ENCODE assay signal across 12 cellular contexts in genomic region chr6:165573671-165574070, GRCh38.
DNase-seq lines count a peak whose midpoint lies in the region; ATAC-seq and TF ChIP-seq lines count a peak whose summit lies in the region.
"Had no signal": no experiment of that assay in that cellular context is flagged by ENCODE, and none has a peak within 500 bp of the region (broad histone marks: within the 10 kb centered on the region; RNA-seq: fewer than 3 reads in every experiment).

No MANE protein-coding gene starts in this region.

- BruUV-seq in A673 (replicated peaks; lab: Mats Ljungman, UMichigan) (no TSS peak), PC-9 (replicated peaks; lab: Mats Ljungman, UMichigan) (no TSS peak)

- H3K9me3 Mint-ChIP-seq in activated CD8-positive, alpha-beta T cell treated with anti-CD3 and anti-CD28 coated beads, Interleukin-2, amount 10 ng/mL, durations not matched to agents 7 days and 5 days (ENCODE audit: insufficient read depth) = no peaks in the 10 kb centered on the region
- H3K9me3 Mint-ChIP-seq in naive thymus-derived CD8-positive, alpha-beta T cell = peaks cover 0 to under 1% (median 0%) of the 10 kb centered on the region in 9 donors
- H3K9me3 Mint-ChIP-seq in activated CD4-positive, alpha-beta memory T cell treated with anti-CD3 and anti-CD28 coated beads, Interleukin-2, amount 10 ng/mL, durations not matched to agents 7 days and 5 days = no peaks in the 10 kb centered on the region
- H3K9me3 Mint-ChIP-seq: activated T-cell treated with anti-CD3 and anti-CD28 coated beads, Interleukin-2, amount 50 U/mL, for 72 hours; naive B cell had no signal

- POLR2A ChIA-PET in A673 (lab: Charles Lee; ENCODE audit: low non-redundant PET) = no interaction called here
- POLR2A ChIA-PET in PC-9 (lab: Charles Lee; ENCODE audit: unreplicated experiment) = no interaction called here
- POLR2A ChIA-PET in activated CD8-positive, alpha-beta T cell treated with anti-CD3 and anti-CD28 coated beads, Interleukin-2, amount 10 ng/mL, durations not matched to agents 7 days and 5 days (lab: Charles Lee) = no interaction called here
- POLR2A ChIA-PET in naive thymus-derived CD8-positive, alpha-beta T cell (lab: Charles Lee) = no interaction called here
- POLR2A ChIA-PET in activated CD4-positive, alpha-beta memory T cell treated with anti-CD3 and anti-CD28 coated beads, Interleukin-2, amount 10 ng/mL, durations not matched to agents 7 days and 5 days (lab: Charles Lee) = no interaction called here

- no peaks in the 10 kb centered on the region for H3K36me3 ChIP-seq in A673 (ENCODE audit: insufficient read depth, low read length, poor library complexity, severe bottlenecking)
- no peaks in the 10 kb centered on the region for H3K36me3 ChIP-seq in PC-9 (ENCODE audit: low read depth)

- no peak overlapping the region for H3K27ac Mint-ChIP-seq in activated CD8-positive, alpha-beta T cell treated with anti-CD3 and anti-CD28 coated beads, Interleukin-2, amount 10 ng/mL, durations not matched to agents 7 days and 5 days
- peak overlapping the region in 1 of 10 donors; percentile 36 for H3K27ac Mint-ChIP-seq in naive thymus-derived CD8-positive, alpha-beta T cell
- H3K27ac Mint-ChIP-seq in activated CD4-positive, alpha-beta memory T cell treated with anti-CD3 and anti-CD28 coated beads, Interleukin-2, amount 10 ng/mL, durations not matched to agents 7 days and 5 days = no peak overlapping the region
- H3K27ac Mint-ChIP-seq: activated T-cell treated with anti-CD3 and anti-CD28 coated beads, Interleukin-2, amount 50 U/mL, for 72 hours; naive B cell had no signal

- ATAC-seq in omental fat pad (ENCODE audit: low FRiP score) = peak; percentile 49
- no peak for ATAC-seq in activated CD8-positive, alpha-beta T cell treated with anti-CD3 and anti-CD28 coated beads, Interleukin-2, amount 10 ng/mL, durations not matched to agents 7 days and 5 days
- ATAC-seq in naive thymus-derived CD8-positive, alpha-beta T cell = no peak
- ATAC-seq: activated T-cell treated with anti-CD3 and anti-CD28 coated beads, Interleukin-2, amount 50 U/mL, for 72 hours had no signal

- H3K27me3 ChIP-seq in A673 (replicated peaks; ENCODE audit: insufficient read depth, low read depth, low read length, poor library complexity) (no peaks in the 10 kb centered on the region), PC-9 (ENCODE audit: insufficient read depth, low read depth) (no peaks in the 10 kb centered on the region)

- H3K9me3 ChIP-seq in A673 (ENCODE audit: low read depth, low read length, poor library complexity, severe bottlenecking) = no peaks in the 10 kb centered on the region
- H3K9me3 ChIP-seq in PC-9 (ENCODE audit: insufficient read depth, low read depth) = peaks cover 8% of the 10 kb centered on the region; the same call in 1 of the 2 replicates

- no peaks in the 10 kb centered on the region for H3K4me1 ChIP-seq in A673 (ENCODE audit: insufficient read depth, low read length, poor library complexity, severe bottlenecking)
- peaks cover 34% of the 10 kb centered on the region for H3K4me1 ChIP-seq in PC-9 (replicated peaks; ENCODE audit: insufficient read depth)

- no peak overlapping the region for H3K4me3 ChIP-seq in A673 (ENCODE audit: low read depth, low read length, poor library complexity, severe bottlenecking)
- H3K4me3 ChIP-seq in PC-9 = no peak overlapping the region
- H3K4me3 ChIP-seq in fibroblast of villous mesenchyme (ENCODE audit: low read depth, low read length) = no peak overlapping the region

- H3K4me2 ChIP-seq in PC-9 = peak overlapping the region; percentile 69; the same call in 1 of the 2 replicates

- H3K27ac ChIP-seq in A673 (ENCODE audit: low read depth, low read length, poor library complexity, severe bottlenecking) = no peak overlapping the region
- peak overlapping the region; percentile 99 for H3K27ac ChIP-seq in PC-9

- H4K20me1 ChIP-seq in PC-9 (ENCODE audit: insufficient read depth) = no peaks in the 10 kb centered on the region

- H3K79me2 ChIP-seq in PC-9 (ENCODE audit: low read depth) = no peaks in the 10 kb centered on the region

- TF ChIP-seq CTCF in A673 (conservative IDR thresholded peaks at IDR 0.05; ENCODE audit: low read depth, low read length) (no peak), PC-9 (conservative IDR thresholded peaks at IDR 0.05) (no peak), fibroblast of villous mesenchyme (IDR thresholded peaks at IDR 0.05; ENCODE audit: insufficient read depth, low read depth, low read length) (no peak), omental fat pad (IDR thresholded peaks at IDR 0.05) (no peak)

- DNase-seq in A673 (ENCODE audit: low spot score) = peak; percentile 10
- no peak for DNase-seq in PC-9
- peak; percentile 67 for DNase-seq in fibroblast of villous mesenchyme (ENCODE audit: low read depth)
- DNase-seq in omental fat pad (ENCODE audit: low spot score) = no peak
- no peak for DNase-seq in stimulated activated CD4-positive, alpha-beta T cell treated with anti-CD3 and anti-CD28 coated beads, Interleukin-12 subunit alpha, Interleukin-12 subunit beta, amount 100 ng/mL, for 4 hours
- no peak for DNase-seq in activated CD8-positive, alpha-beta T cell treated with anti-CD3 and anti-CD28 coated beads, Interleukin-2, amount 10 ng/mL, durations not matched to agents 7 days and 5 days
- DNase-seq in naive thymus-derived CD8-positive, alpha-beta T cell = no peak
- DNase-seq in activated CD4-positive, alpha-beta memory T cell treated with anti-CD3 and anti-CD28 coated beads, Interleukin-2, amount 10 ng/mL, durations not matched to agents 7 days and 5 days = no peak
- DNase-seq: activated T-cell treated with anti-CD3 and anti-CD28 coated beads, Interleukin-2, amount 50 U/mL, for 72 hours; naive B cell; NCI-H146; T-helper 1 cell had no signal

- H3K9me2 ChIP-seq in PC-9 (ENCODE audit: insufficient read depth) = no peaks in the 10 kb centered on the region

- CTCF ChIA-PET in A673 (lab: Charles Lee) = no interaction called here
- CTCF ChIA-PET in PC-9 (lab: Charles Lee) = no interaction called here
- CTCF ChIA-PET in activated CD8-positive, alpha-beta T cell treated with anti-CD3 and anti-CD28 coated beads, Interleukin-2, amount 10 ng/mL, durations not matched to agents 7 days and 5 days (lab: Charles Lee) = no interaction called here
- CTCF ChIA-PET in activated CD4-positive, alpha-beta memory T cell treated with anti-CD3 and anti-CD28 coated beads, Interleukin-2, amount 10 ng/mL, durations not matched to agents 7 days and 5 days (lab: Charles Lee) = no interaction called here

- peaks cover 22% of the 10 kb centered on the region for H3F3A ChIP-seq in PC-9 (ENCODE audit: insufficient read depth, low read depth)

- no peak overlapping the region for H3K4me3 Mint-ChIP-seq in activated CD8-positive, alpha-beta T cell treated with anti-CD3 and anti-CD28 coated beads, Interleukin-2, amount 10 ng/mL, durations not matched to agents 7 days and 5 days
- H3K4me3 Mint-ChIP-seq in naive thymus-derived CD8-positive, alpha-beta T cell = no peak overlapping the region
- H3K4me3 Mint-ChIP-seq in activated CD4-positive, alpha-beta memory T cell treated with anti-CD3 and anti-CD28 coated beads, Interleukin-2, amount 10 ng/mL, durations not matched to agents 7 days and 5 days = no peak overlapping the region
- H3K4me3 Mint-ChIP-seq: activated T-cell treated with anti-CD3 and anti-CD28 coated beads, Interleukin-2, amount 50 U/mL, for 72 hours; naive B cell had no signal

- H2AFZ ChIP-seq in PC-9 = peak overlapping the region; percentile 45; the same call in 1 of the 2 replicates

- no peaks in the 10 kb centered on the region for H3K27me3 Mint-ChIP-seq in activated CD8-positive, alpha-beta T cell treated with anti-CD3 and anti-CD28 coated beads, Interleukin-2, amount 10 ng/mL, durations not matched to agents 7 days and 5 days (ENCODE audit: low read depth)
- H3K27me3 Mint-ChIP-seq in naive thymus-derived CD8-positive, alpha-beta T cell = peaks cover 0 to 2% (median 0%) of the 10 kb centered on the region in 5 donors
- no peaks in the 10 kb centered on the region for H3K27me3 Mint-ChIP-seq in activated CD4-positive, alpha-beta memory T cell treated with anti-CD3 and anti-CD28 coated beads, Interleukin-2, amount 10 ng/mL, durations not matched to agents 7 days and 5 days
- H3K27me3 Mint-ChIP-seq: naive B cell had no signal

- intact Hi-C loops in A673 (cut with micrococcal nuclease; ENCODE audit: unreplicated experiment) = no loop called here
- intact Hi-C loops in PC-9 (cut with micrococcal nuclease; ENCODE audit: unreplicated experiment) = no loop called here

- H3K36me3 Mint-ChIP-seq in activated CD8-positive, alpha-beta T cell treated with anti-CD3 and anti-CD28 coated beads, Interleukin-2, amount 10 ng/mL, durations not matched to agents 7 days and 5 days (ENCODE audit: low read depth) = no peaks in the 10 kb centered on the region
- no peaks in the 10 kb centered on the region for H3K36me3 Mint-ChIP-seq in naive thymus-derived CD8-positive, alpha-beta T cell
- H3K36me3 Mint-ChIP-seq in activated CD4-positive, alpha-beta memory T cell treated with anti-CD3 and anti-CD28 coated beads, Interleukin-2, amount 10 ng/mL, durations not matched to agents 7 days and 5 days (ENCODE audit: low read depth) = no peaks in the 10 kb centered on the region
- H3K36me3 Mint-ChIP-seq: naive B cell had no signal

- H3K4me1 Mint-ChIP-seq in activated CD8-positive, alpha-beta T cell treated with anti-CD3 and anti-CD28 coated beads, Interleukin-2, amount 10 ng/mL, durations not matched to agents 7 days and 5 days (ENCODE audit: low read depth) = no peaks in the 10 kb centered on the region
- no peaks in the 10 kb centered on the region for H3K4me1 Mint-ChIP-seq in naive thymus-derived CD8-positive, alpha-beta T cell
- H3K4me1 Mint-ChIP-seq in activated CD4-positive, alpha-beta memory T cell treated with anti-CD3 and anti-CD28 coated beads, Interleukin-2, amount 10 ng/mL, durations not matched to agents 7 days and 5 days = no peaks in the 10 kb centered on the region

Comparison
In these comparisons a context has a peak if more than half of its experiments do, and no peak if none do; other contexts are left out.
1. DNase-seq: peak in A673 (single experiment) and fibroblast of villous mesenchyme (single experiment); none in PC-9 (0 of 2), omental fat pad (single experiment), stimulated activated CD4-positive, alpha-beta T cell treated with anti-CD3 and anti-CD28 coated beads, Interleukin-12 subunit alpha, Interleukin-12 subunit beta, amount 100 ng/mL, for 4 hours (single experiment), activated CD8-positive, alpha-beta T cell treated with anti-CD3 and anti-CD28 coated beads, Interleukin-2, amount 10 ng/mL, durations not matched to agents 7 days and 5 days (single experiment), naive thymus-derived CD8-positive, alpha-beta T cell (0 of 10) and activated CD4-positive, alpha-beta memory T cell treated with anti-CD3 and anti-CD28 coated beads, Interleukin-2, amount 10 ng/mL, durations not matched to agents 7 days and 5 days (single experiment).